13 cellular contexts compared by ENCODE assay signal in the genomic region with DNA sequence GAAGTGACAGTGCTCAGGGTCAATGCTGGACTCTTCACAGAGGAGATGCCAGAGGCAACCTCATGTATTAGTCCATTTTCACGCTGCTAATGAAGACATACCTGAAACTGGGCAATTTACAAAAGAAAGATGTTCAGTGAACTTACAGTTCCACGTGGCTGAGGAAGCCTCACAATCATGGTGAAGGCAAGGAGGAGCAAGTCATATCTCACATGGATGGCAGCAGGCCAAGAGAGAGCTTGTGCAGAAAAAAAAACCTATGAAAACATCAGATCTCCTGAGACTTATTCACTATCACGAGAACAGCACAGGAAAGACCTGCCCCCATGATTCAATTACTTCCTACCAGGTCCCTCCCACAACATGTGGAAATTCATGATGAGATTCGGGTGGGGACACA. TPM values are rescaled to one million over a fixed set of nuclear protein-coding genes. Genes with fewer than 3 reads are reported as not detected.
"Had no signal": no experiment of that assay in that cellular context is flagged by ENCODE, and none has a peak within 500 bp of the region (broad histone marks: within the 10 kb centered on the region; RNA-seq: fewer than 3 reads in every experiment).

No MANE protein-coding gene starts in this region.

RNA-seq across cellular contexts. Expression of gene GJC3, which starts 5.6 kb away (rescaled TPM):
- total RNA-seq: activated T-helper 17 cell treated with anti-CD3 and anti-CD28 coated beads, Interleukin-2, amount 50 U/mL, for 72 hours; fibroblast of villous mesenchyme; kidney; left colon had no signal
- polyA plus RNA-seq: neural cell had no signal

RNA-seq across cellular contexts. Expression of gene TRIM4, which starts 15.7 kb away (rescaled TPM):
- polyA plus RNA-seq: neural cell had no signal

RNA-seq across cellular contexts. Expression of gene AZGP1, which starts 40.8 kb away (rescaled TPM):
- total RNA-seq: dermis blood vessel endothelial cell; fibroblast of villous mesenchyme; T-helper 2 cell treated with Interferon-gamma antibody and Interleukin-4, amounts not matched to agents 100 ng/mL and 5 ng/mL, for 36 hours; uterus had no signal
- polyA plus RNA-seq: neural cell had no signal

RNA-seq across cellular contexts. Expression of gene OR2AE1, which starts 58.2 kb away (rescaled TPM):
- total RNA-seq: fibroblast of villous mesenchyme, kidney, left colon, mucosa of gallbladder, pancreas, psoas muscle, sigmoid colon, uterus had no signal
- polyA plus RNA-seq: liver, neural cell, pancreas had no signal
